In genomic region chr2:30271300-30271699, GRCh38 we compare ENCODE assay signal across 19 cellular contexts. TPM values are rescaled to one million over a fixed set of nuclear protein-coding genes. Genes with fewer than 3 reads are reported as not detected.
DNase-seq lines count a peak whose midpoint lies in the region; ATAC-seq lines count a peak whose summit lies in the region.
"Had no signal": no experiment of that assay in that cellular context is flagged by ENCODE, and none has a peak within 500 bp of the region (broad histone marks: within the 10 kb centered on the region; RNA-seq: fewer than 3 reads in every experiment).

No MANE protein-coding gene starts in this region.

- peak overlapping the region; percentile 51 for H3K27ac Mint-ChIP-seq in stimulated activated naive CD8-positive, alpha-beta T cell treated with anti-CD3 and anti-CD28 coated beads, Interleukin-15, Interleukin-2, amounts not matched to agents 100 ng/mL and 50 ng/mL, for 24 hours
- peak overlapping the region in 1 of 2 donors; percentile 81 for H3K27ac Mint-ChIP-seq in stimulated activated naive CD8-positive, alpha-beta T cell treated with anti-CD3 and anti-CD28 coated beads, Interleukin-15, amount 100 ng/mL, for 72 hours
- H3K27ac Mint-ChIP-seq in activated T-helper 2 cell treated with anti-CD3 and anti-CD28 coated beads, Interferon-gamma antibody, Interleukin-2, Interleukin-4, amounts not matched to agents 10 μg/mL and 5 μg/mL and 100 μg/mL, durations not matched to agents 14 hours and 24 hours and 36 hours, result peak overlapping the region; percentile 51
- H3K27ac Mint-ChIP-seq: nephron progenitor cell had no signal

- no peaks in the 10 kb centered on the region for H3K27me3 Mint-ChIP-seq in stimulated activated naive CD8-positive, alpha-beta T cell treated with anti-CD3 and anti-CD28 coated beads, Interleukin-15, Interleukin-2, amounts not matched to agents 100 ng/mL and 50 ng/mL, for 24 hours
- H3K27me3 Mint-ChIP-seq in stimulated activated naive CD8-positive, alpha-beta T cell treated with anti-CD3 and anti-CD28 coated beads, Interleukin-15, amount 100 ng/mL, for 72 hours, result no peaks in the 10 kb centered on the region
- no peaks in the 10 kb centered on the region for H3K27me3 Mint-ChIP-seq in activated T-helper 2 cell treated with anti-CD3 and anti-CD28 coated beads, Interferon-gamma antibody, Interleukin-2, Interleukin-4, amounts not matched to agents 10 μg/mL and 5 μg/mL and 100 μg/mL, durations not matched to agents 14 hours and 24 hours and 36 hours (ENCODE audit: low read depth)

- H3K4me1 Mint-ChIP-seq in stimulated activated naive CD8-positive, alpha-beta T cell treated with anti-CD3 and anti-CD28 coated beads, Interleukin-15, Interleukin-2, amounts not matched to agents 100 ng/mL and 50 ng/mL, for 24 hours (ENCODE audit: low read depth), result peaks cover 94% of the 10 kb centered on the region
- peaks cover 89% of the 10 kb centered on the region for H3K4me1 Mint-ChIP-seq in stimulated activated naive CD8-positive, alpha-beta T cell treated with anti-CD3 and anti-CD28 coated beads, Interleukin-15, amount 100 ng/mL, for 72 hours
- H3K4me1 Mint-ChIP-seq in activated T-helper 2 cell treated with anti-CD3 and anti-CD28 coated beads, Interferon-gamma antibody, Interleukin-2, Interleukin-4, amounts not matched to agents 10 μg/mL and 5 μg/mL and 100 μg/mL, durations not matched to agents 14 hours and 24 hours and 36 hours (ENCODE audit: low read depth), result peaks cover 63% of the 10 kb centered on the region

- no peaks in the 10 kb centered on the region for H3K9me3 Mint-ChIP-seq in stimulated activated naive CD8-positive, alpha-beta T cell treated with anti-CD3 and anti-CD28 coated beads, Interleukin-15, Interleukin-2, amounts not matched to agents 100 ng/mL and 50 ng/mL, for 24 hours
- H3K9me3 Mint-ChIP-seq in stimulated activated naive CD8-positive, alpha-beta T cell treated with anti-CD3 and anti-CD28 coated beads, Interleukin-15, amount 100 ng/mL, for 72 hours, result no peaks in the 10 kb centered on the region
- H3K9me3 Mint-ChIP-seq in activated T-helper 2 cell treated with anti-CD3 and anti-CD28 coated beads, Interferon-gamma antibody, Interleukin-2, Interleukin-4, amounts not matched to agents 10 μg/mL and 5 μg/mL and 100 μg/mL, durations not matched to agents 14 hours and 24 hours and 36 hours, result no peaks in the 10 kb centered on the region
- H3K9me3 Mint-ChIP-seq: nephron progenitor cell had no signal

- no peak for ATAC-seq in stimulated activated naive CD8-positive, alpha-beta T cell treated with anti-CD3 and anti-CD28 coated beads, Interleukin-15, amount 100 ng/mL, for 72 hours
- ATAC-seq in HG03442 (IDR thresholded peaks at IDR 0.05; ENCODE audit: unreplicated experiment) (no peak), HG03342 (IDR thresholded peaks at IDR 0.05; ENCODE audit: unreplicated experiment) (no peak)
- ATAC-seq: SK-N-SH treated with all-trans-retinoic acid at 6 μM for 48 hours had no signal

- H3K4me3 Mint-ChIP-seq in stimulated activated naive CD8-positive, alpha-beta T cell treated with anti-CD3 and anti-CD28 coated beads, Interleukin-15, Interleukin-2, amounts not matched to agents 100 ng/mL and 50 ng/mL, for 24 hours, result no peak overlapping the region
- no peak overlapping the region for H3K4me3 Mint-ChIP-seq in stimulated activated naive CD8-positive, alpha-beta T cell treated with anti-CD3 and anti-CD28 coated beads, Interleukin-15, amount 100 ng/mL, for 72 hours
- H3K4me3 Mint-ChIP-seq in activated T-helper 2 cell treated with anti-CD3 and anti-CD28 coated beads, Interferon-gamma antibody, Interleukin-2, Interleukin-4, amounts not matched to agents 10 μg/mL and 5 μg/mL and 100 μg/mL, durations not matched to agents 14 hours and 24 hours and 36 hours (ENCODE audit: low read depth), result no peak overlapping the region
- H3K4me3 Mint-ChIP-seq: nephron progenitor cell had no signal

- H3K36me3 Mint-ChIP-seq in stimulated activated naive CD8-positive, alpha-beta T cell treated with anti-CD3 and anti-CD28 coated beads, Interleukin-15, Interleukin-2, amounts not matched to agents 100 ng/mL and 50 ng/mL, for 24 hours (ENCODE audit: low read depth), result no peaks in the 10 kb centered on the region
- peaks cover 2% of the 10 kb centered on the region for H3K36me3 Mint-ChIP-seq in activated T-helper 2 cell treated with anti-CD3 and anti-CD28 coated beads, Interferon-gamma antibody, Interleukin-2, Interleukin-4, amounts not matched to agents 10 μg/mL and 5 μg/mL and 100 μg/mL, durations not matched to agents 14 hours and 24 hours and 36 hours (ENCODE audit: low read depth)

- intact Hi-C loops in activated T-helper 2 cell treated with anti-CD3 and anti-CD28 coated beads, Interferon-gamma antibody, Interleukin-2, Interleukin-4, amounts not matched to agents 10 μg/mL and 5 μg/mL and 100 μg/mL, durations not matched to agents 14 hours and 24 hours and 36 hours (cut with micrococcal nuclease), result no loop called here

- DNase-seq in stimulated activated naive CD8-positive, alpha-beta T cell treated with anti-CD3 and anti-CD28 coated beads, Interleukin-15, amount 100 ng/mL, for 72 hours, result no peak
- DNase-seq in NOMO-1 treated with dmso at 0.1 percent for 144 hours (lab: John Stamatoyannopoulos, UW; ENCODE audit: unreplicated experiment), result peak; percentile 65
- no peak for DNase-seq in activated T-helper 2 cell treated with anti-CD3 and anti-CD28 coated beads, Interferon-gamma antibody, Interleukin-2, Interleukin-4, amounts not matched to agents 10 μg/mL and 5 μg/mL and 100 μg/mL, durations not matched to agents 14 hours and 24 hours and 36 hours (ENCODE audit: low spot score)
- DNase-seq in hypothalamus (lab: John Stamatoyannopoulos, UW), result no peak
- DNase-seq in RKO (ENCODE audit: low spot score), result no peak
- DNase-seq: amygdala, caudate nucleus, H7, kidney glomerular epithelial cell, NCI-H1694, NCI-H748 treated with DMSO at 0.1 percent for 48 hours, nephron progenitor cell, Peyer's patch, stomach had no signal

RNA-seq across cellular contexts. Expression of gene LBH, which starts 40.0 kb away (rescaled TPM):
- total RNA-seq in activated T-helper 2 cell treated with anti-CD3 and anti-CD28 coated beads, Interferon-gamma antibody, Interleukin-2, Interleukin-4, amounts not matched to agents 10 μg/mL and 5 μg/mL and 100 μg/mL, durations not matched to agents 14 hours and 24 hours and 36 hours, result 60.8 and 61.1 TPM in 2 replicates
- total RNA-seq: G401 had no signal
